22 cellular contexts compared by ENCODE assay signal in genomic region chr18:10141559-10141958, GRCh38.
DNase-seq lines count a peak whose midpoint lies in the region; ATAC-seq and TF ChIP-seq lines count a peak whose summit lies in the region.
"Had no signal": no experiment of that assay in that cellular context is flagged by ENCODE, and none has a peak within 500 bp of the region (broad histone marks: within the 10 kb centered on the region; RNA-seq: fewer than 3 reads in every experiment).

No MANE protein-coding gene starts in this region.

- peaks cover 11% of the 10 kb centered on the region for H3K4me1 Mint-ChIP-seq in MCF 10A (ENCODE audit: insufficient read depth, unreplicated experiment)

- CTCF ChIA-PET in MCF 10A (lab: Yijun Ruan, JAX), result no interaction called here

- POLR2A ChIA-PET in MCF 10A (lab: Yijun Ruan, JAX), result no interaction called here

- TF ChIP-seq CTCF in MCF 10A (IDR thresholded peaks at IDR 0.05; ENCODE audit: unreplicated experiment) (no peak), breast epithelium (IDR thresholded peaks at IDR 0.05) (no peak), body of pancreas (IDR thresholded peaks at IDR 0.05) (no peak), upper lobe of right lung (IDR thresholded peaks at IDR 0.05) (no peak)

- BruUV-seq in MCF 10A (replicated peaks; lab: Mats Ljungman, UMichigan), result no TSS peak

- no peak overlapping the region for H3K27ac Mint-ChIP-seq in MCF 10A (ENCODE audit: low read depth, unreplicated experiment)
- H3K27ac Mint-ChIP-seq: IgD-negative memory B cell; naive thymus-derived CD4-positive, alpha-beta T cell had no signal

- ATAC-seq in body of pancreas (peak; percentile 38), upper lobe of right lung (peak; percentile 20), HG02759 (IDR thresholded peaks at IDR 0.05; ENCODE audit: unreplicated experiment) (no peak)
- ATAC-seq: naive thymus-derived CD4-positive, alpha-beta T cell had no signal

- intact Hi-C loops in MCF 10A (cut with micrococcal nuclease), result no loop called here
- intact Hi-C loops in breast epithelium (cut with DNase I; ENCODE audit: low total_unique reads), result loop anchor here (2.0 kb wide), 1 partner anchor 25 kb away; no protein-coding TSS in a partner anchor
- intact Hi-C loops in body of pancreas (cut with DNase I), result no loop called here
- intact Hi-C loops in upper lobe of right lung (cut with DNase I), result no loop called here

- WGBS in body of pancreas, 2 donors, result 63 to 71% methylated on average over 7 of the region's 7 CpGs
- WGBS in mesodermal cell (ENCODE audit: insufficient coverage in 2 of 2), 2 experiments, result 95 to 100% methylated on average over 2 to 6 of the region's 7 CpGs

- no peaks in the 10 kb centered on the region for H3K27me3 ChIP-seq in breast epithelium
- no peaks in the 10 kb centered on the region for H3K27me3 ChIP-seq in body of pancreas
- no peaks in the 10 kb centered on the region for H3K27me3 ChIP-seq in upper lobe of right lung
- H3K27me3 ChIP-seq: ascending aorta, BLaER1 had no signal

- DNase-seq in MCF 10A (ENCODE audit: unreplicated experiment) (peak; percentile 13), breast epithelium (ENCODE audit: low spot score in 2 of 2) (no peak), body of pancreas (peak in 2 of 4 donors; percentile 37 to 41), upper lobe of right lung (no peak), cerebellar nuclear complex (lab: John Stamatoyannopoulos, UW) (no peak)
- no peak for DNase-seq in activated CD4-positive, CD25-positive, alpha-beta regulatory T cell treated with anti-CD3 and anti-CD28 coated beads, Interleukin-2, amount 50 U/mL, for 72 hours
- DNase-seq: activated CD4-positive, alpha-beta T cell treated with anti-CD3 and anti-CD28 coated beads, Interleukin-2, amount 50 U/mL, for 48 hours; activated naive CD4-positive, alpha-beta T cell; DMS 273 treated with DMSO at 0.1 percent for 48 hours; left cardiac atrium; naive thymus-derived CD4-positive, alpha-beta T cell; NCI-H1048; NCI-H2081; NCI-H510A; posterior cingulate gyrus; stimulated activated CD4-positive, alpha-beta T cell treated with anti-CD3 and anti-CD28 coated beads, Interleukin-12 subunit alpha, Interleukin-12 subunit beta, amount 100 ng/mL, for 4 hours had no signal

- H3K4me1 ChIP-seq in breast epithelium (no peaks in the 10 kb centered on the region), body of pancreas (peaks cover 25% of the 10 kb centered on the region), mesodermal cell (ENCODE audit: control insufficient read depth, insufficient read depth, low read length, poor library complexity, severe bottlenecking) (peaks cover 24% of the 10 kb centered on the region), upper lobe of right lung (peaks cover 27% of the 10 kb centered on the region)

- TF ChIP-seq POLR2A in breast epithelium (IDR thresholded peaks at IDR 0.05) (no peak), body of pancreas (IDR thresholded peaks at IDR 0.05) (no peak)

- no peak overlapping the region for H3K4me3 Mint-ChIP-seq in MCF 10A (ENCODE audit: unreplicated experiment)
- H3K4me3 Mint-ChIP-seq: IgD-negative memory B cell; naive thymus-derived CD4-positive, alpha-beta T cell had no signal

- H3K9me3 Mint-ChIP-seq in MCF 10A (ENCODE audit: unreplicated experiment), result no peaks in the 10 kb centered on the region

- no peaks in the 10 kb centered on the region for H3K9me3 ChIP-seq in breast epithelium
- no peaks in the 10 kb centered on the region for H3K9me3 ChIP-seq in body of pancreas
- no peaks in the 10 kb centered on the region for H3K9me3 ChIP-seq in mesodermal cell (ENCODE audit: control insufficient read depth, low read length)
- no peaks in the 10 kb centered on the region for H3K9me3 ChIP-seq in upper lobe of right lung
- H3K9me3 ChIP-seq: ascending aorta, BLaER1 had no signal

- H3K4me3 ChIP-seq in breast epithelium (no peak overlapping the region), body of pancreas (no peak overlapping the region), mesodermal cell (ENCODE audit: extremely low read depth, insufficient read depth, low read length, poor library complexity, severe bottlenecking) (no peak overlapping the region), upper lobe of right lung (no peak overlapping the region)
- H3K4me3 ChIP-seq: BLaER1 had no signal

- no peak overlapping the region for H3K27ac ChIP-seq in breast epithelium
- H3K27ac ChIP-seq in body of pancreas, result peak overlapping the region; percentile 36 to 73 (median 66)
- H3K27ac ChIP-seq in mesodermal cell (ENCODE audit: low read depth, low read length, severe bottlenecking), result peak overlapping the region; percentile 2
- no peak overlapping the region for H3K27ac ChIP-seq in upper lobe of right lung
- H3K27ac ChIP-seq: BLaER1, foreskin keratinocyte had no signal

- H3K36me3 ChIP-seq in breast epithelium (no peaks in the 10 kb centered on the region), body of pancreas (replicated peaks in 1 of 2; ENCODE audit: insufficient read depth in 1 of 2, low read depth in 2 of 2) (no peaks in the 10 kb centered on the region), mesodermal cell (ENCODE audit: control insufficient read depth, insufficient read depth, low read length) (no peaks in the 10 kb centered on the region), upper lobe of right lung (no peaks in the 10 kb centered on the region)
- H3K36me3 ChIP-seq: ascending aorta, BLaER1 had no signal

- H3K36me3 Mint-ChIP-seq in MCF 10A (ENCODE audit: insufficient read depth, unreplicated experiment), result no peaks in the 10 kb centered on the region
- H3K36me3 Mint-ChIP-seq: IgD-negative memory B cell; naive thymus-derived CD4-positive, alpha-beta T cell had no signal

- no peaks in the 10 kb centered on the region for H3K27me3 Mint-ChIP-seq in MCF 10A (ENCODE audit: insufficient read depth, unreplicated experiment)
- H3K27me3 Mint-ChIP-seq: IgD-negative memory B cell had no signal

Comparison
In these comparisons a context has a peak if more than half of its experiments do, and no peak if none do; other contexts are left out.
1. H3K27ac ChIP-seq: peak in body of pancreas (4 of 4) and mesodermal cell (single experiment); none in breast epithelium (0 of 2) and upper lobe of right lung (single experiment).